33 cellular contexts compared by ENCODE assay signal in genomic region chr12:6640497-6640896, GRCh38. TPM values are rescaled to one million over a fixed set of nuclear protein-coding genes. Genes with fewer than 3 reads are reported as not detected.
"Had no signal": no experiment of that assay in that cellular context is flagged by ENCODE, and none has a peak within 500 bp of the region (broad histone marks: within the 10 kb centered on the region; RNA-seq: fewer than 3 reads in every experiment).

No MANE protein-coding gene starts in this region.

- H3K36me3 ChIP-seq: ascending aorta, breast epithelium, cardiac muscle cell, esophagus squamous epithelium had no signal

- ATAC-seq: activated CD4-positive, alpha-beta T cell treated with anti-CD3 and anti-CD28 coated beads for 36 hours; activated CD8-positive, alpha-beta memory T cell treated with anti-CD3 and anti-CD28 coated beads, Interleukin-2, amount 10 ng/mL, durations not matched to agents 7 days and 5 days; activated CD8-positive, alpha-beta T cell treated with anti-CD3 and anti-CD28 coated beads, Interleukin-2, amount 10 ng/mL, durations not matched to agents 7 days and 5 days; activated T-helper 17 cell treated with anti-CD3 and anti-CD28 coated beads, Interleukin-2, amount 50 U/mL, for 72 hours; effector memory CD8-positive, alpha-beta T cell; T-helper 17 cell had no signal

- H3K27ac Mint-ChIP-seq: activated CD4-positive, alpha-beta memory T cell treated with anti-CD3 and anti-CD28 coated beads for 36 hours; activated CD4-positive, alpha-beta T cell treated with anti-CD3 and anti-CD28 coated beads for 36 hours; activated CD4-positive, alpha-beta T cell treated with anti-CD3 and anti-CD28 coated beads, Interleukin-2, amount 10 ng/mL, durations not matched to agents 24 days and 14 days; activated CD8-positive, alpha-beta memory T cell treated with anti-CD3 and anti-CD28 coated beads, Interleukin-2, amount 10 ng/mL, durations not matched to agents 7 days and 5 days; activated CD8-positive, alpha-beta T cell treated with anti-CD3 and anti-CD28 coated beads, Interleukin-2, amount 10 ng/mL, durations not matched to agents 7 days and 5 days; activated naive CD8-positive, alpha-beta T cell treated with anti-CD3 and anti-CD28 coated beads for 36 hours; activated T-helper 17 cell treated with anti-CD3 and anti-CD28 coated beads, Interleukin-2, amount 50 U/mL, for 72 hours; brain; effector memory CD8-positive, alpha-beta T cell; T-helper 17 cell; T-helper 2 cell treated with Interferon-gamma antibody and Interleukin-4, amounts not matched to agents 5 μg/mL and 100 μg/mL, for 36 hours had no signal

- H3K4me3 Mint-ChIP-seq: activated CD4-positive, alpha-beta memory T cell treated with anti-CD3 and anti-CD28 coated beads for 36 hours; activated CD4-positive, alpha-beta T cell treated with anti-CD3 and anti-CD28 coated beads for 36 hours; activated CD4-positive, alpha-beta T cell treated with anti-CD3 and anti-CD28 coated beads, Interleukin-2, amount 10 ng/mL, durations not matched to agents 24 days and 14 days; activated CD8-positive, alpha-beta memory T cell treated with anti-CD3 and anti-CD28 coated beads, Interleukin-2, amount 10 ng/mL, durations not matched to agents 7 days and 5 days; activated CD8-positive, alpha-beta T cell treated with anti-CD3 and anti-CD28 coated beads, Interleukin-2, amount 10 ng/mL, durations not matched to agents 7 days and 5 days; activated naive CD8-positive, alpha-beta T cell treated with anti-CD3 and anti-CD28 coated beads for 36 hours; activated T-helper 17 cell treated with anti-CD3 and anti-CD28 coated beads, Interleukin-2, amount 50 U/mL, for 72 hours; brain; effector memory CD8-positive, alpha-beta T cell; T-helper 17 cell; T-helper 2 cell treated with Interferon-gamma antibody and Interleukin-4, amounts not matched to agents 5 μg/mL and 100 μg/mL, for 36 hours had no signal

- H3K27me3 ChIP-seq: ascending aorta, breast epithelium, cardiac muscle cell had no signal

- DNase-seq: activated CD4-positive, alpha-beta memory T cell treated with anti-CD3 and anti-CD28 coated beads for 36 hours; activated CD4-positive, alpha-beta T cell treated with anti-CD3 and anti-CD28 coated beads for 36 hours; activated CD4-positive, alpha-beta T cell treated with anti-CD3 and anti-CD28 coated beads, Interleukin-2, amount 10 ng/mL, durations not matched to agents 24 days and 14 days; activated CD4-positive, CD25-positive, alpha-beta regulatory T cell; activated CD4-positive, CD25-positive, alpha-beta regulatory T cell treated with anti-CD3 and anti-CD28 coated beads, Interleukin-2, amount 50 U/mL, for 72 hours; activated CD8-positive, alpha-beta memory T cell treated with anti-CD3 and anti-CD28 coated beads, Interleukin-2, amount 10 ng/mL, durations not matched to agents 7 days and 5 days; activated CD8-positive, alpha-beta memory T cell treated with anti-CD3 and anti-CD28 coated beads, Interleukin-2, amount 50 U/mL, for 4 hours; activated CD8-positive, alpha-beta T cell treated with anti-CD3 and anti-CD28 coated beads, Interleukin-2, amount 10 ng/mL, durations not matched to agents 7 days and 5 days; activated effector memory CD4-positive, alpha-beta T cell treated with Interleukin-2 at 50 U/mL for 16 hours; activated gamma-delta T cell treated with Interleukin-2 at 50 U/mL for 16 hours; activated naive CD4-positive, alpha-beta T cell treated with anti-CD3 and anti-CD28 coated beads, Interleukin-2, amount 50 U/mL, for 16 hours; activated naive CD4-positive, alpha-beta T cell treated with Interleukin-2 at 50 U/mL for 16 hours; activated naive CD8-positive, alpha-beta T cell treated with anti-CD3 and anti-CD28 coated beads for 36 hours; activated T-cell treated with anti-CD3 and anti-CD28 coated beads, Interleukin-2, amount 50 U/mL, for 1 hour; central memory CD4-positive, alpha-beta T cell; cerebellar nuclear complex; dermis blood vessel endothelial cell; effector CD4-positive, alpha-beta T cell; effector memory CD8-positive, alpha-beta T cell; esophagus squamous epithelium; foreskin melanocyte; T-helper 17 cell had no signal

- H3K4me1 ChIP-seq: ascending aorta, breast epithelium had no signal

- H3K9me3 ChIP-seq: ascending aorta, breast epithelium, esophagus squamous epithelium had no signal

- H3K27ac ChIP-seq: ascending aorta, breast epithelium, cardiac muscle cell, coronary artery, epithelial cell of prostate, esophagus squamous epithelium had no signal

- H3K27me3 Mint-ChIP-seq: activated CD4-positive, alpha-beta memory T cell treated with anti-CD3 and anti-CD28 coated beads for 36 hours; activated CD4-positive, alpha-beta T cell treated with anti-CD3 and anti-CD28 coated beads for 36 hours; activated naive CD8-positive, alpha-beta T cell treated with anti-CD3 and anti-CD28 coated beads for 36 hours; effector memory CD8-positive, alpha-beta T cell had no signal

- H3K36me3 Mint-ChIP-seq: brain had no signal

- H3K4me3 ChIP-seq: ascending aorta, breast epithelium, cardiac muscle cell, coronary artery, esophagus squamous epithelium had no signal

RNA-seq across cellular contexts. Expression of gene LPAR5, which starts 4.7 kb away (rescaled TPM):
- total RNA-seq: dermis blood vessel endothelial cell, endothelial cell of umbilical vein, fibroblast of lung, fibroblast of villous mesenchyme had no signal

RNA-seq across cellular contexts. Expression of gene ACRBP, which starts 6.7 kb away (rescaled TPM):
- total RNA-seq: fibroblast of villous mesenchyme had no signal
